In the genomic region with DNA sequence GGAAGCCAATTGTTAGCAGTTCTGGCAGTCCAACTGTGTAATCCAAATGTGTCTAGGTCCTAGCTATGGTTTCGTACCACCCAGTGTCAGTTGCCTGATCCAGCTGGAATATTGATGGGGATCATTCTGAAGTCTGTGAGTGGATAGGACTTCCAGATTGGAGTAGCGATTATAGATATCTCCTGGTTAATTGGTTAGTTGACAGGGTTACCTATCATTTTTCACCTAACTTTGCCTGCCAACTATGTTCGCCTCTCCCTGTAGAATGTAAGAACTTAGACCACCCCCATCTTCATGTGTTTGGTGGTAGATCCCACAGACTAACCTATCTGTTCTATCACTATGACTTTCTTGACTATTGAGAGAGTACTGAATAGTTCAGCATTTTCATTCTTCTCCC, we compare ENCODE assay signal across 7 cellular contexts.
"Had no signal": no experiment of that assay in that cellular context is flagged by ENCODE, and none has a peak within 500 bp of the region (broad histone marks: within the 10 kb centered on the region; RNA-seq: fewer than 3 reads in every experiment).

No MANE protein-coding gene starts in this region.

- H3K4me2 ChIP-seq: KMS-11 had no signal

- H2AFZ ChIP-seq: GM23248 had no signal

- FAIRE-seq: HTR-8/SVneo had no signal

- H3K27ac ChIP-seq: GM23248, KMS-11 had no signal

- H3K4me3 ChIP-seq: GM23248 had no signal

- DNase-seq: GM23248, GOT3, H9, HFFc6, KBM-7 had no signal

- H3K9me3 Mint-ChIP-seq: H9 had no signal

- H3K9ac ChIP-seq: GM23248, KMS-11 had no signal

- H3K4me3 Mint-ChIP-seq: H9, HFFc6 had no signal

- H3K27ac Mint-ChIP-seq: H9, HFFc6 had no signal
